In genomic region chr3:99634881-99635280, GRCh38 we compare ENCODE assay signal across 19 cellular contexts.
"Had no signal": no experiment of that assay in that cellular context is flagged by ENCODE, and none has a peak within 500 bp of the region (broad histone marks: within the 10 kb centered on the region; RNA-seq: fewer than 3 reads in every experiment).

No MANE protein-coding gene starts in this region.

- H3K27ac ChIP-seq: adrenal gland, colonic mucosa, esophagus squamous epithelium, prostate gland had no signal

- H3K4me3 Mint-ChIP-seq: activated naive CD4-positive, alpha-beta T cell treated with anti-CD3 and anti-CD28 coated beads, Interleukin-2, amount 50 U/mL, for 24 hours; natural killer cell; stimulated activated effector memory CD8-positive, alpha-beta T cell treated with anti-CD3 and anti-CD28 coated beads, Interleukin-12 subunit alpha, Interleukin-12 subunit beta, amount 100 ng/mL, for 72 hours had no signal

- ATAC-seq: left ventricle myocardium superior; natural killer cell; sciatic nerve; stimulated activated effector memory CD8-positive, alpha-beta T cell treated with anti-CD3 and anti-CD28 coated beads, Interleukin-12 subunit alpha, Interleukin-12 subunit beta, amount 100 ng/mL, for 72 hours had no signal

- FAIRE-seq: kidney, urothelium cell line had no signal

- H3K9me3 ChIP-seq: adrenal gland, colonic mucosa, esophagus squamous epithelium, prostate gland, thoracic aorta had no signal

- H3K27ac Mint-ChIP-seq: activated naive CD4-positive, alpha-beta T cell treated with anti-CD3 and anti-CD28 coated beads, Interleukin-2, amount 50 U/mL, for 24 hours; natural killer cell; stimulated activated effector memory CD8-positive, alpha-beta T cell treated with anti-CD3 and anti-CD28 coated beads, Interleukin-12 subunit alpha, Interleukin-12 subunit beta, amount 100 ng/mL, for 72 hours had no signal

- H3K4me3 ChIP-seq: adrenal gland, colonic mucosa, esophagus squamous epithelium, prostate gland had no signal

- DNase-seq: adrenal gland; caudate nucleus; colonic mucosa; effector CD4-positive, alpha-beta T cell; esophagus squamous epithelium; glutamatergic neuron; hypothalamus; kidney; left ventricle myocardium superior; mesendoderm; natural killer cell; occipital lobe; stimulated activated CD4-positive, alpha-beta T cell treated with anti-CD3 and anti-CD28 coated beads, Interleukin-2, amount 100 ng/mL, for 24 hours had no signal

- H3K4me1 ChIP-seq: colonic mucosa, prostate gland had no signal

- H3K36me3 Mint-ChIP-seq: activated naive CD4-positive, alpha-beta T cell treated with anti-CD3 and anti-CD28 coated beads, Interleukin-2, amount 50 U/mL, for 24 hours; stimulated activated effector memory CD8-positive, alpha-beta T cell treated with anti-CD3 and anti-CD28 coated beads, Interleukin-12 subunit alpha, Interleukin-12 subunit beta, amount 100 ng/mL, for 72 hours had no signal

- H3K36me3 ChIP-seq: adrenal gland, colonic mucosa, esophagus squamous epithelium, prostate gland, thoracic aorta had no signal

- H3K9me3 Mint-ChIP-seq: activated naive CD4-positive, alpha-beta T cell treated with anti-CD3 and anti-CD28 coated beads, Interleukin-2, amount 50 U/mL, for 24 hours; stimulated activated effector memory CD8-positive, alpha-beta T cell treated with anti-CD3 and anti-CD28 coated beads, Interleukin-12 subunit alpha, Interleukin-12 subunit beta, amount 100 ng/mL, for 72 hours had no signal
